1 cellular context compared by ENCODE assay signal in the genomic region with DNA sequence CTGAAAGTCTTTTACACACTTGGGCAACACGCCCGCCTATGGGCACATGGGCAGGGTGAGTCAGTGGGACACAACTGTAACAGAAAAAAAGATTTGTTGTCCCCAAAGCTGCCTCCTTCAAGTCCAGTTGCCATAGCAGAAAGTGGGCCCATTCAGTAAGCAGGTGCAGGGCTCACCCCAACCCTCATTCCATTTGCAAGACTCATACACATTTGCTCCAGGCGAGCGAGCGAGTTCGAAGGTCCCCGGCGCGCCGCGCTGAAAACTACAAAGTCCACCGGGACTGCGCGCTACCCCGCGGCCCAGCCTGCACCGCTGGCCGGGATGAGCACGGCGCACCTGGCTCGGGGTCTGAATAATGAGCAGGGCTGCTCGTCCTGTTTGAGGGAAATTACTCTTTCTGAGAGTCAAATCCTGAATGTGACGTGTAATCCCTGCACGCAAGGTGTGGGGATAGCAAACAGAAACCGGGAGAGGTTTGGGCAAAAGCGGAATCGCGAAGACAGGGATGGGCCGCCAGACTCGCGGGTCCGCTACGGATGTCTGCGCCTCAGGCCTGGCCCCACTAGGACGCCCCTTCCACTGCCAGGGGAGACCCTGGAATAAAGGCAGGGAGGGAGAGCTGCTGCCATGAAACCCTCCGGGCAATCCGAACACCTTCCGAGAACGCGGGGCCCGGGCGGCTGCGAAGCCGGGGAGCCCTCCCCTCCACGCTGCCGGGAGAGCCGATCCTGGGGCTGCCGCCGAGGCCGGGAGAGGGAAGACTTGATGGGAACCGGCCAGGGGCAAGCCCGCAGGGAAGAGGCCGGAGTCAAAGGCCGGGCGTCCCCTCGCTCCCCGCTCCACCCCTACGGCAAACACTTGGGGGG.
TF ChIP-seq lines count a peak whose summit lies in the region.

No MANE protein-coding gene starts in this region.

TF ChIP-seq in HepG2, 621 proteins besides CTCF, POLR2A, EP300 and RAD21 (continued from another document and continues in another):
- TF ChIP-seq, protein P1, sequence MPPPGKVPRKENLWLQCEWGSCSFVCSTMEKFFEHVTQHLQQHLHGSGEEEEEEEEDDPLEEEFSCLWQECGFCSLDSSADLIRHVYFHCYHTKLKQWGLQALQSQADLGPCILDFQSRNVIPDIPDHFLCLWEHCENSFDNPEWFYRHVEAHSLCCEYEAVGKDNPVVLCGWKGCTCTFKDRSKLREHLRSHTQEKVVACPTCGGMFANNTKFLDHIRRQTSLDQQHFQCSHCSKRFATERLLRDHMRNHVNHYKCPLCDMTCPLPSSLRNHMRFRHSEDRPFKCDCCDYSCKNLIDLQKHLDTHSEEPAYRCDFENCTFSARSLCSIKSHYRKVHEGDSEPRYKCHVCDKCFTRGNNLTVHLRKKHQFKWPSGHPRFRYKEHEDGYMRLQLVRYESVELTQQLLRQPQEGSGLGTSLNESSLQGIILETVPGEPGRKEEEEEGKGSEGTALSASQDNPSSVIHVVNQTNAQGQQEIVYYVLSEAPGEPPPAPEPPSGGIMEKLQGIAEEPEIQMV (CRISPR knock-in tag; IDR thresholded peaks at IDR 0.05; ENCODE audit: low read depth), result no peak
- TF ChIP-seq ZNF207 (IDR thresholded peaks at IDR 0.05; ENCODE audit: borderline replicate concordance) (no peak), PHF21A (CRISPR knock-in tag; IDR thresholded peaks at IDR 0.05) (peak; percentile 84), MAFF (IDR thresholded peaks at IDR 0.05; ENCODE audit: low read depth, low read length) (no peak), MEIS1 (CRISPR knock-in tag; IDR thresholded peaks at IDR 0.05; ENCODE audit: borderline replicate concordance) (0 out of 2 replicates have a peak, but pooled peaks have one; percentile 70), SATB2 (CRISPR knock-in tag; IDR thresholded peaks at IDR 0.05) (0 out of 2 replicates have a peak, but pooled peaks have one; percentile 5), NONO (IDR thresholded peaks at IDR 0.05) (no peak), NONO (CRISPR knock-in tag; conservative IDR thresholded peaks at IDR 0.05) (peak; percentile 29; the same call in 1 of the 2 replicates), YY1 (IDR thresholded peaks at IDR 0.05; ENCODE audit: insufficient read depth, insufficient replicate concordance, low read depth, low read length) (no peak), ZNF616 (CRISPR knock-in tag; IDR thresholded peaks at IDR 0.05; ENCODE audit: low read depth) (no peak), ZNF333 (CRISPR knock-in tag; IDR thresholded peaks at IDR 0.05; ENCODE audit: borderline replicate concordance) (peak; percentile 63; the same call in 1 of the 2 replicates), TAF1 (CRISPR knock-in tag; IDR thresholded peaks at IDR 0.05) (peak; percentile 29), HDAC2 (CRISPR knock-in tag; IDR thresholded peaks at IDR 0.05) (peak; percentile 42; the same call in 1 of the 2 replicates), ZNF253 (CRISPR knock-in tag; IDR thresholded peaks at IDR 0.05; ENCODE audit: borderline replicate concordance) (no peak), SMYD3 (CRISPR knock-in tag; IDR thresholded peaks at IDR 0.05) (no peak), ERF (CRISPR knock-in tag; IDR thresholded peaks at IDR 0.05) (peak; percentile 46; the same call in 1 of the 2 replicates), ZNF354B (CRISPR knock-in tag; IDR thresholded peaks at IDR 0.05) (no peak), ZNF720 (CRISPR knock-in tag; IDR thresholded peaks at IDR 0.05) (no peak), RORA (CRISPR knock-in tag; IDR thresholded peaks at IDR 0.05) (no peak), SALL1 (CRISPR knock-in tag; IDR thresholded peaks at IDR 0.05) (peak; percentile 78), ZNF501 (CRISPR knock-in tag; IDR thresholded peaks at IDR 0.05) (peak; percentile 64), CC2D1A (CRISPR knock-in tag; IDR thresholded peaks at IDR 0.05) (no peak), SMAD3 (CRISPR knock-in tag; IDR thresholded peaks at IDR 0.05) (no peak), NFATC3 (CRISPR knock-in tag; IDR thresholded peaks at IDR 0.05) (no peak), NKX3-1 (CRISPR knock-in tag; IDR thresholded peaks at IDR 0.05) (no peak), RARA (CRISPR knock-in tag; IDR thresholded peaks at IDR 0.05) (peak; percentile 20; the same call in 1 of the 2 replicates), POLR2G (IDR thresholded peaks at IDR 0.05; ENCODE audit: low read depth, low read length) (peak; percentile 72), ZNF143 (CRISPR knock-in tag; IDR thresholded peaks at IDR 0.05) (0 out of 2 replicates have a peak, but pooled peaks have one; percentile 35), HDAC1 (CRISPR knock-in tag; IDR thresholded peaks at IDR 0.05) (peak; percentile 54; the same call in 1 of the 2 replicates), ZNF326 (CRISPR knock-in tag; IDR thresholded peaks at IDR 0.05; ENCODE audit: borderline replicate concordance) (no peak), PITX1 (CRISPR knock-in tag; IDR thresholded peaks at IDR 0.05) (no peak), SKI (IDR thresholded peaks at IDR 0.05; ENCODE audit: partially characterized antibody) (peak; percentile 58), HCFC1 (IDR thresholded peaks at IDR 0.05; ENCODE audit: low read depth, low read length) (no peak), ZSCAN9 (CRISPR knock-in tag; IDR thresholded peaks at IDR 0.05; ENCODE audit: borderline replicate concordance) (no peak), NR3C1 (CRISPR knock-in tag; IDR thresholded peaks at IDR 0.05) (no peak), DPF2 (CRISPR knock-in tag; IDR thresholded peaks at IDR 0.05; ENCODE audit: borderline replicate concordance, low read depth) (no peak; the same call in 1 of the 2 replicates), DNMT1 (CRISPR knock-in tag; IDR thresholded peaks at IDR 0.05) (no peak)
- TF ChIP-seq, protein P2, sequence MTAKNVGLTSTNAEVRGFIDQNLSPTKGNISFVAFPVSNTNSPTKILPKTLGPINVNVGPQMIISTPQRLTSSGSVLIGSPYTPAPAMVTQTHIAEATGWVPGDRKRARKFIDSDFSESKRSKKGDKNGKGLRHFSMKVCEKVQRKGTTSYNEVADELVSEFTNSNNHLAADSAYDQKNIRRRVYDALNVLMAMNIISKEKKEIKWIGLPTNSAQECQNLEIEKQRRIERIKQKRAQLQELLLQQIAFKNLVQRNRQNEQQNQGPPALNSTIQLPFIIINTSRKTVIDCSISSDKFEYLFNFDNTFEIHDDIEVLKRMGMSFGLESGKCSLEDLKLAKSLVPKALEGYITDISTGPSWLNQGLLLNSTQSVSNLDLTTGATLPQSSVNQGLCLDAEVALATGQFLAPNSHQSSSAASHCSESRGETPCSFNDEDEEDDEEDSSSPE (CRISPR knock-in tag; IDR thresholded peaks at IDR 0.05), result peak; percentile 68
- TF ChIP-seq, protein P3, sequence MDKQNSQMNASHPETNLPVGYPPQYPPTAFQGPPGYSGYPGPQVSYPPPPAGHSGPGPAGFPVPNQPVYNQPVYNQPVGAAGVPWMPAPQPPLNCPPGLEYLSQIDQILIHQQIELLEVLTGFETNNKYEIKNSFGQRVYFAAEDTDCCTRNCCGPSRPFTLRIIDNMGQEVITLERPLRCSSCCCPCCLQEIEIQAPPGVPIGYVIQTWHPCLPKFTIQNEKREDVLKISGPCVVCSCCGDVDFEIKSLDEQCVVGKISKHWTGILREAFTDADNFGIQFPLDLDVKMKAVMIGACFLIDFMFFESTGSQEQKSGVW (CRISPR knock-in tag; IDR thresholded peaks at IDR 0.05; ENCODE audit: borderline replicate concordance), result no peak
- TF ChIP-seq, protein P4, sequence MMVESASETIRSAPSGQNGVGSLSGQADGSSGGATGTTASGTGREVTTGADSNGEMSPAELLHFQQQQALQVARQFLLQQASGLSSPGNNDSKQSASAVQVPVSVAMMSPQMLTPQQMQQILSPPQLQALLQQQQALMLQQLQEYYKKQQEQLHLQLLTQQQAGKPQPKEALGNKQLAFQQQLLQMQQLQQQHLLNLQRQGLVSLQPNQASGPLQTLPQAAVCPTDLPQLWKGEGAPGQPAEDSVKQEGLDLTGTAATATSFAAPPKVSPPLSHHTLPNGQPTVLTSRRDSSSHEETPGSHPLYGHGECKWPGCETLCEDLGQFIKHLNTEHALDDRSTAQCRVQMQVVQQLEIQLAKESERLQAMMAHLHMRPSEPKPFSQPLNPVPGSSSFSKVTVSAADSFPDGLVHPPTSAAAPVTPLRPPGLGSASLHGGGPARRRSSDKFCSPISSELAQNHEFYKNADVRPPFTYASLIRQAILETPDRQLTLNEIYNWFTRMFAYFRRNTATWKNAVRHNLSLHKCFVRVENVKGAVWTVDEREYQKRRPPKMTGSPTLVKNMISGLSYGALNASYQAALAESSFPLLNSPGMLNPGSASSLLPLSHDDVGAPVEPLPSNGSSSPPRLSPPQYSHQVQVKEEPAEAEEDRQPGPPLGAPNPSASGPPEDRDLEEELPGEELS (CRISPR knock-in tag; IDR thresholded peaks at IDR 0.05), result peak; percentile 24; the same call in 1 of the 2 replicates
- TF ChIP-seq, protein P5, sequence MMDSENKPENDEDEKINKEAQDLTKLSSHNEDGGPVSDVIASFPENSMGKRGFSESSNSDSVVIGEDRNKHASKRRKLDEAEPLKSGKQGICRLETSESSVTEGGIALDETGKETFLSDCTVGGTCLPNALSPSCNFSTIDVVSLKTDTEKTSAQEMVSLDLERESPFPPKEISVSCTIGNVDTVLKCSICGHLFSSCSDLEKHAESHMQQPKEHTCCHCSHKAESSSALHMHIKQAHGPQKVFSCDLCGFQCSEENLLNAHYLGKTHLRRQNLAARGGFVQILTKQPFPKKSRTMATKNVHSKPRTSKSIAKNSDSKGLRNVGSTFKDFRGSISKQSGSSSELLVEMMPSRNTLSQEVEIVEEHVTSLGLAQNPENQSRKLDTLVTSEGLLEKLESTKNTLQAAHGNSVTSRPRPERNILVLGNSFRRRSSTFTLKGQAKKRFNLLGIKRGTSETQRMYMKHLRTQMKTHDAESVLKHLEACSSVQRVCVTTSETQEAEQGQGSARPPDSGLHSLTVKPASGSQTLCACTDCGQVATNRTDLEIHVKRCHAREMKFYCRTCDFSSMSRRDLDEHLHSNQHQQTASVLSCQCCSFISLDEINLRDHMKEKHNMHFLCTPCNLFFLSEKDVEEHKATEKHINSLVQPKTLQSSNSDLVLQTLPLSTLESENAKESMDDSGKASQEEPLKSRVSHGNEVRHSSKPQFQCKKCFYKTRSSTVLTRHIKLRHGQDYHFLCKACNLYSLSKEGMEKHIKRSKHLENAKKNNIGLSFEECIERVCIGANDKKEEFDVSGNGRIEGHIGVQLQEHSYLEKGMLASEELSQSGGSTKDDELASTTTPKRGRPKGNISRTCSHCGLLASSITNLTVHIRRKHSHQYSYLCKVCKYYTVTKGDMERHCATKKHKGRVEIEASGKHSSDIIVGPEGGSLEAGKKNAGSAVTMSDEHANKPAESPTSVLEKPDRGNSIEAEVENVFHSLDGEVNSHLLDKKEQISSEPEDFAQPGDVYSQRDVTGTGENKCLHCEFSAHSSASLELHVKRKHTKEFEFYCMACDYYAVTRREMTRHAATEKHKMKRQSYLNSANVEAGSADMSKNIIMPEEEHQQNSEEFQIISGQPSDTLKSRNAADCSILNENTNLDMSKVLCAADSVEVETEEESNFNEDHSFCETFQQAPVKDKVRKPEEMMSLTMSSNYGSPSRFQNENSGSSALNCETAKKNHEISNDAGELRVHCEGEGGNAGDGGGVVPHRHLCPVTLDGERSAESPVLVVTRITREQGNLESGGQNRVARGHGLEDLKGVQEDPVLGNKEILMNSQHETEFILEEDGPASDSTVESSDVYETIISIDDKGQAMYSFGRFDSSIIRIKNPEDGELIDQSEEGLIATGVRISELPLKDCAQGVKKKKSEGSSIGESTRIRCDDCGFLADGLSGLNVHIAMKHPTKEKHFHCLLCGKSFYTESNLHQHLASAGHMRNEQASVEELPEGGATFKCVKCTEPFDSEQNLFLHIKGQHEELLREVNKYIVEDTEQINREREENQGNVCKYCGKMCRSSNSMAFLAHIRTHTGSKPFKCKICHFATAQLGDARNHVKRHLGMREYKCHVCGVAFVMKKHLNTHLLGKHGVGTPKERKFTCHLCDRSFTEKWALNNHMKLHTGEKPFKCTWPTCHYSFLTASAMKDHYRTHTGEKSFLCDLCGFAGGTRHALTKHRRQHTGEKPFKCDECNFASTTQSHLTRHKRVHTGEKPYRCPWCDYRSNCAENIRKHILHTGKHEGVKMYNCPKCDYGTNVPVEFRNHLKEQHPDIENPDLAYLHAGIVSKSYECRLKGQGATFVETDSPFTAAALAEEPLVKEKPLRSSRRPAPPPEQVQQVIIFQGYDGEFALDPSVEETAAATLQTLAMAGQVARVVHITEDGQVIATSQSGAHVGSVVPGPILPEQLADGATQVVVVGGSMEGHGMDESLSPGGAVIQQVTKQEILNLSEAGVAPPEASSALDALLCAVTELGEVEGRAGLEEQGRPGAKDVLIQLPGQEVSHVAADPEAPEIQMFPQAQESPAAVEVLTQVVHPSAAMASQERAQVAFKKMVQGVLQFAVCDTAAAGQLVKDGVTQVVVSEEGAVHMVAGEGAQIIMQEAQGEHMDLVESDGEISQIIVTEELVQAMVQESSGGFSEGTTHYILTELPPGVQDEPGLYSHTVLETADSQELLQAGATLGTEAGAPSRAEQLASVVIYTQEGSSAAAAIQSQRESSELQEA (CRISPR knock-in tag; IDR thresholded peaks at IDR 0.05; ENCODE audit: not compliant biosample characterization), result peak; percentile 19
- TF ChIP-seq, protein P6, sequence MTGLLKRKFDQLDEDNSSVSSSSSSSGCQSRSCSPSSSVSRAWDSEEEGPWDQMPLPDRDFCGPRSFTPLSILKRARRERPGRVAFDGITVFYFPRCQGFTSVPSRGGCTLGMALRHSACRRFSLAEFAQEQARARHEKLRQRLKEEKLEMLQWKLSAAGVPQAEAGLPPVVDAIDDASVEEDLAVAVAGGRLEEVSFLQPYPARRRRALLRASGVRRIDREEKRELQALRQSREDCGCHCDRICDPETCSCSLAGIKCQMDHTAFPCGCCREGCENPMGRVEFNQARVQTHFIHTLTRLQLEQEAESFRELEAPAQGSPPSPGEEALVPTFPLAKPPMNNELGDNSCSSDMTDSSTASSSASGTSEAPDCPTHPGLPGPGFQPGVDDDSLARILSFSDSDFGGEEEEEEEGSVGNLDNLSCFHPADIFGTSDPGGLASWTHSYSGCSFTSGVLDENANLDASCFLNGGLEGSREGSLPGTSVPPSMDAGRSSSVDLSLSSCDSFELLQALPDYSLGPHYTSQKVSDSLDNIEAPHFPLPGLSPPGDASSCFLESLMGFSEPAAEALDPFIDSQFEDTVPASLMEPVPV (CRISPR knock-in tag; IDR thresholded peaks at IDR 0.05), result 0 out of 2 replicates have a peak, but pooled peaks have one; percentile 46
- TF ChIP-seq, protein P7, sequence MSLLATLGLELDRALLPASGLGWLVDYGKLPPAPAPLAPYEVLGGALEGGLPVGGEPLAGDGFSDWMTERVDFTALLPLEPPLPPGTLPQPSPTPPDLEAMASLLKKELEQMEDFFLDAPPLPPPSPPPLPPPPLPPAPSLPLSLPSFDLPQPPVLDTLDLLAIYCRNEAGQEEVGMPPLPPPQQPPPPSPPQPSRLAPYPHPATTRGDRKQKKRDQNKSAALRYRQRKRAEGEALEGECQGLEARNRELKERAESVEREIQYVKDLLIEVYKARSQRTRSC (CRISPR knock-in tag; IDR thresholded peaks at IDR 0.05; ENCODE audit: low read depth), result 0 out of 2 replicates have a peak, but pooled peaks have one; percentile 68
- TF ChIP-seq, protein P8, sequence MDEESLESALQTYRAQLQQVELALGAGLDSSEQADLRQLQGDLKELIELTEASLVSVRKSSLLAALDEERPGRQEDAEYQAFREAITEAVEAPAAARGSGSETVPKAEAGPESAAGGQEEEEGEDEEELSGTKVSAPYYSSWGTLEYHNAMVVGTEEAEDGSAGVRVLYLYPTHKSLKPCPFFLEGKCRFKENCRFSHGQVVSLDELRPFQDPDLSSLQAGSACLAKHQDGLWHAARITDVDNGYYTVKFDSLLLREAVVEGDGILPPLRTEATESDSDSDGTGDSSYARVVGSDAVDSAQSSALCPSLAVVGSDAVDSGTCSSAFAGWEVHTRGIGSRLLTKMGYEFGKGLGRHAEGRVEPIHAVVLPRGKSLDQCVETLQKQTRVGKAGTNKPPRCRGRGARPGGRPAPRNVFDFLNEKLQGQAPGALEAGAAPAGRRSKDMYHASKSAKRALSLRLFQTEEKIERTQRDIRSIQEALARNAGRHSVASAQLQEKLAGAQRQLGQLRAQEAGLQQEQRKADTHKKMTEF (CRISPR knock-in tag; IDR thresholded peaks at IDR 0.05), result peak; percentile 26; the same call in 1 of the 2 replicates
